ENCODE assay signal across 8 cellular contexts in genomic region chr11:55707029-55707428, GRCh38. TPM values are rescaled to one million over a fixed set of nuclear protein-coding genes. Genes with fewer than 3 reads are reported as not detected.
DNase-seq lines count a peak whose midpoint lies in the region; ATAC-seq and TF ChIP-seq lines count a peak whose summit lies in the region.

No MANE protein-coding gene starts in this region.

- TF ChIP-seq CTCF in LNCaP clone FGC (IDR thresholded peaks at IDR 0.05; ENCODE audit: control insufficient read depth, extremely low read depth, insufficient read depth) = peak; percentile 64
- TF ChIP-seq CTCF in WERI-Rb-1 (IDR thresholded peaks at IDR 0.05; ENCODE audit: low read depth, low read length) = peak; percentile 15; the same call in 1 of the 2 replicates
- TF ChIP-seq CTCF in right lobe of liver (IDR thresholded peaks at IDR 0.05) = peak; percentile 53 to 68 (median 63)
- no peak for TF ChIP-seq CTCF in omental fat pad (IDR thresholded peaks at IDR 0.05)

- H3K36me3 Mint-ChIP-seq in activated CD4-positive, alpha-beta T cell treated with anti-CD3 and anti-CD28 coated beads, Interleukin-2, amount 10 ng/mL, durations not matched to agents 7 days and 5 days (ENCODE audit: low read depth) = no peaks in the 10 kb centered on the region
- H3K36me3 Mint-ChIP-seq in activated CD4-positive, alpha-beta T cell treated with anti-CD3 and anti-CD28 coated beads, Interleukin-2, amount 10 ng/mL, durations not matched to agents 24 days and 14 days (ENCODE audit: low read depth) = no peaks in the 10 kb centered on the region
- H3K36me3 Mint-ChIP-seq in stimulated activated effector memory CD8-positive, alpha-beta T cell treated with anti-CD3 and anti-CD28 coated beads, Interleukin-12 subunit alpha, Interleukin-12 subunit beta, amount 100 ng/mL, for 72 hours = no peaks in the 10 kb centered on the region

- TF ChIP-seq POLR2A in right lobe of liver (IDR thresholded peaks at IDR 0.05) = no peak

- no peak overlapping the region for H3K27ac ChIP-seq in WERI-Rb-1
- H3K27ac ChIP-seq in right lobe of liver = no peak overlapping the region

- no peaks in the 10 kb centered on the region for H3K27me3 ChIP-seq in WERI-Rb-1 (ENCODE audit: insufficient read depth, low read depth, severe bottlenecking)
- H3K27me3 ChIP-seq in right lobe of liver = no peaks in the 10 kb centered on the region

- H3K9me3 ChIP-seq in WERI-Rb-1 (ENCODE audit: severe bottlenecking) (no peaks in the 10 kb centered on the region), right lobe of liver (no peaks in the 10 kb centered on the region)

- H3K9me3 Mint-ChIP-seq in activated CD4-positive, alpha-beta T cell treated with anti-CD3 and anti-CD28 coated beads, Interleukin-2, amount 10 ng/mL, durations not matched to agents 7 days and 5 days = peaks cover 6% of the 10 kb centered on the region
- H3K9me3 Mint-ChIP-seq in activated CD4-positive, alpha-beta T cell treated with anti-CD3 and anti-CD28 coated beads, Interleukin-2, amount 10 ng/mL, durations not matched to agents 24 days and 14 days = peaks cover 3% of the 10 kb centered on the region
- peaks cover 23% of the 10 kb centered on the region for H3K9me3 Mint-ChIP-seq in stimulated activated effector memory CD8-positive, alpha-beta T cell treated with anti-CD3 and anti-CD28 coated beads, Interleukin-12 subunit alpha, Interleukin-12 subunit beta, amount 100 ng/mL, for 72 hours

- H3K4me1 Mint-ChIP-seq in activated CD4-positive, alpha-beta T cell treated with anti-CD3 and anti-CD28 coated beads, Interleukin-2, amount 10 ng/mL, durations not matched to agents 7 days and 5 days = no peaks in the 10 kb centered on the region
- H3K4me1 Mint-ChIP-seq in activated CD4-positive, alpha-beta T cell treated with anti-CD3 and anti-CD28 coated beads, Interleukin-2, amount 10 ng/mL, durations not matched to agents 24 days and 14 days = no peaks in the 10 kb centered on the region
- no peaks in the 10 kb centered on the region for H3K4me1 Mint-ChIP-seq in stimulated activated effector memory CD8-positive, alpha-beta T cell treated with anti-CD3 and anti-CD28 coated beads, Interleukin-12 subunit alpha, Interleukin-12 subunit beta, amount 100 ng/mL, for 72 hours

- ATAC-seq in right lobe of liver = peak in 3 of 4 donors; percentile 43 to 61 (median 58)
- no peak for ATAC-seq in omental fat pad (ENCODE audit: low FRiP score)
- no peak for ATAC-seq in stimulated activated effector memory CD8-positive, alpha-beta T cell treated with anti-CD3 and anti-CD28 coated beads, Interleukin-12 subunit alpha, Interleukin-12 subunit beta, amount 100 ng/mL, for 72 hours

- H3K4me3 ChIP-seq in LNCaP clone FGC (ENCODE audit: low read depth, low read length) = no peak overlapping the region
- no peak overlapping the region for H3K4me3 ChIP-seq in WERI-Rb-1 (ENCODE audit: low read depth, low read length)
- no peak overlapping the region for H3K4me3 ChIP-seq in right lobe of liver

- POLR2A ChIA-PET in activated CD4-positive, alpha-beta T cell treated with anti-CD3 and anti-CD28 coated beads, Interleukin-2, amount 10 ng/mL, durations not matched to agents 7 days and 5 days (lab: Charles Lee) = no interaction called here

- H3K36me3 ChIP-seq in WERI-Rb-1 (no peaks in the 10 kb centered on the region), right lobe of liver (no peaks in the 10 kb centered on the region)

- peak; percentile 6 for DNase-seq in activated CD4-positive, alpha-beta T cell treated with anti-CD3 and anti-CD28 coated beads, Interleukin-2, amount 10 ng/mL, durations not matched to agents 7 days and 5 days
- DNase-seq in activated CD4-positive, alpha-beta T cell treated with anti-CD3 and anti-CD28 coated beads, Interleukin-2, amount 10 ng/mL, durations not matched to agents 24 days and 14 days = no peak
- DNase-seq in LNCaP clone FGC (ENCODE audit: low read depth) (peak; percentile 18), WERI-Rb-1 (no peak), right lobe of liver (no peak), omental fat pad (ENCODE audit: low spot score) (no peak)
- DNase-seq in stimulated activated effector memory CD8-positive, alpha-beta T cell treated with anti-CD3 and anti-CD28 coated beads, Interleukin-12 subunit alpha, Interleukin-12 subunit beta, amount 100 ng/mL, for 72 hours (ENCODE audit: low spot score in 2 of 2) = no peak
- no peak for DNase-seq in stimulated activated CD8-positive, alpha-beta memory T cell treated with anti-CD3 and anti-CD28 coated beads, Interleukin-4, amount 100 ng/mL, for 48 hours

- H3K27ac Mint-ChIP-seq in activated CD4-positive, alpha-beta T cell treated with anti-CD3 and anti-CD28 coated beads, Interleukin-2, amount 10 ng/mL, durations not matched to agents 7 days and 5 days = no peak overlapping the region
- H3K27ac Mint-ChIP-seq in activated CD4-positive, alpha-beta T cell treated with anti-CD3 and anti-CD28 coated beads, Interleukin-2, amount 10 ng/mL, durations not matched to agents 24 days and 14 days = no peak overlapping the region
- no peak overlapping the region for H3K27ac Mint-ChIP-seq in stimulated activated effector memory CD8-positive, alpha-beta T cell treated with anti-CD3 and anti-CD28 coated beads, Interleukin-12 subunit alpha, Interleukin-12 subunit beta, amount 100 ng/mL, for 72 hours

- no peaks in the 10 kb centered on the region for H3K4me1 ChIP-seq in right lobe of liver

- H3K4me3 Mint-ChIP-seq in activated CD4-positive, alpha-beta T cell treated with anti-CD3 and anti-CD28 coated beads, Interleukin-2, amount 10 ng/mL, durations not matched to agents 7 days and 5 days = no peak overlapping the region
- H3K4me3 Mint-ChIP-seq in activated CD4-positive, alpha-beta T cell treated with anti-CD3 and anti-CD28 coated beads, Interleukin-2, amount 10 ng/mL, durations not matched to agents 24 days and 14 days = no peak overlapping the region
- no peak overlapping the region for H3K4me3 Mint-ChIP-seq in stimulated activated effector memory CD8-positive, alpha-beta T cell treated with anti-CD3 and anti-CD28 coated beads, Interleukin-12 subunit alpha, Interleukin-12 subunit beta, amount 100 ng/mL, for 72 hours

- H3K27me3 Mint-ChIP-seq in activated CD4-positive, alpha-beta T cell treated with anti-CD3 and anti-CD28 coated beads, Interleukin-2, amount 10 ng/mL, durations not matched to agents 7 days and 5 days = no peaks in the 10 kb centered on the region
- H3K27me3 Mint-ChIP-seq in activated CD4-positive, alpha-beta T cell treated with anti-CD3 and anti-CD28 coated beads, Interleukin-2, amount 10 ng/mL, durations not matched to agents 24 days and 14 days = no peaks in the 10 kb centered on the region

- intact Hi-C loops in activated CD4-positive, alpha-beta T cell treated with anti-CD3 and anti-CD28 coated beads, Interleukin-2, amount 10 ng/mL, durations not matched to agents 24 days and 14 days (cut with micrococcal nuclease) = no loop called here
- intact Hi-C loops in right lobe of liver (cut with DNase I) = no loop called here

- CTCF ChIA-PET in activated CD4-positive, alpha-beta T cell treated with anti-CD3 and anti-CD28 coated beads, Interleukin-2, amount 10 ng/mL, durations not matched to agents 7 days and 5 days (lab: Charles Lee) = no interaction called here

RNA-seq across cellular contexts. Expression of gene OR4C6, which starts 45.0 kb away (rescaled TPM):
- total RNA-seq in activated CD4-positive, alpha-beta T cell treated with anti-CD3 and anti-CD28 coated beads, Interleukin-2, amount 10 ng/mL, durations not matched to agents 7 days and 5 days = not detected
- not detected in 2 replicates for total RNA-seq in activated CD4-positive, alpha-beta T cell treated with anti-CD3 and anti-CD28 coated beads, Interleukin-2, amount 10 ng/mL, durations not matched to agents 24 days and 14 days
- not detected for total RNA-seq in right lobe of liver
- total RNA-seq in omental fat pad = not detected

RNA-seq across cellular contexts. Expression of gene OR4S2, which starts 58.9 kb away (rescaled TPM):
- not detected for total RNA-seq in activated CD4-positive, alpha-beta T cell treated with anti-CD3 and anti-CD28 coated beads, Interleukin-2, amount 10 ng/mL, durations not matched to agents 7 days and 5 days
- not detected in 2 replicates for total RNA-seq in activated CD4-positive, alpha-beta T cell treated with anti-CD3 and anti-CD28 coated beads, Interleukin-2, amount 10 ng/mL, durations not matched to agents 24 days and 14 days
- not detected for total RNA-seq in right lobe of liver
- not detected for total RNA-seq in omental fat pad

Comparison
In these comparisons a context has a peak if more than half of its experiments do, and no peak if none do; other contexts are left out.
1. DNase-seq: peak in activated CD4-positive, alpha-beta T cell treated with anti-CD3 and anti-CD28 coated beads, Interleukin-2, amount 10 ng/mL, durations not matched to agents 7 days and 5 days (single experiment) and LNCaP clone FGC (single experiment); none in activated CD4-positive, alpha-beta T cell treated with anti-CD3 and anti-CD28 coated beads, Interleukin-2, amount 10 ng/mL, durations not matched to agents 24 days and 14 days (single experiment), WERI-Rb-1 (single experiment), right lobe of liver (0 of 3), omental fat pad (single experiment), stimulated activated effector memory CD8-positive, alpha-beta T cell treated with anti-CD3 and anti-CD28 coated beads, Interleukin-12 subunit alpha, Interleukin-12 subunit beta, amount 100 ng/mL, for 72 hours (0 of 2) and stimulated activated CD8-positive, alpha-beta memory T cell treated with anti-CD3 and anti-CD28 coated beads, Interleukin-4, amount 100 ng/mL, for 48 hours (single experiment).
2. CTCF ChIP-seq: peak in LNCaP clone FGC (single experiment), WERI-Rb-1 (single experiment) and right lobe of liver (4 of 4); none in omental fat pad (0 of 3).
3. ATAC-seq: peak in right lobe of liver (3 of 4); none in omental fat pad (single experiment) and stimulated activated effector memory CD8-positive, alpha-beta T cell treated with anti-CD3 and anti-CD28 coated beads, Interleukin-12 subunit alpha, Interleukin-12 subunit beta, amount 100 ng/mL, for 72 hours (single experiment).